19 cellular contexts compared by ENCODE assay signal in the genomic region with DNA sequence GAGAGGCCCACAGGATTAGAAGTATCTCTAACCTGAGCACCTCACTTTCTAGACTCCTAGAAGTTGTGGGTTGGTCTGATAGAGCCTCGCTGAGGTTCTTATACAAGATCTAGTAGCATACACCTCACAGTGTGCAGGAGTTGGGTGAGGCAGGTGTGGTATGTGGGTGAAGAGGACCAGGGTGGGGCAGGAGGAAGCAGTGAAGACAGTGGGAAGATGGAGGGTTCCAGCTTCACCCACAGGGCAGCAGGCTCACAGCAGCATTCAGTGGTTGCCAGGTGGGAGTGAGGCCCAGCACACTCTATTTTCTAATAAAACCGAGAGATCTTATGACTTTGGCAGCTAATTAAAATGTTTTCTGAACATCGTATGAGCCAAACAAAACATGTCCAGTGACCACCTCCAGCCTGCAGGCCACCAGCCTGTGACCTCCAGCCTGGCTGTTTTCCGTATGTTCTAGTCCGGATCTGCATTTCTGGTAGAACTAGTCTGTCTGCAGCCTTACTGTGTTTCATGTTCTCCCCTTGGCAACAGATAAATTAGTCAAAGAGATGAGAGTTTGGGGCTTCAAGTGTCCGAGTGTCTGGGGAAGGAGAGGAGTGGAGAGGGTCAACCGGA.
"Had no signal": no experiment of that assay in that cellular context is flagged by ENCODE, and none has a peak within 500 bp of the region (broad histone marks: within the 10 kb centered on the region; RNA-seq: fewer than 3 reads in every experiment).

No MANE protein-coding gene starts in this region.

- H3K4me3 Mint-ChIP-seq: immature natural killer cell; natural killer cell treated with Interleukin-12 subunit alpha and Interleukin-12 subunit beta and Interleukin-15 and Interleukin-18, amount 100 ng/mL, for 72 hours; neural progenitor cell; stimulated activated memory B cell treated with anti-CD40 and anti-IgM and Interleukin-4, amounts not matched to agents 10 μg/mL and 1 μg/mL and 100 μg/mL, for 72 hours had no signal

- H3K27me3 Mint-ChIP-seq: stimulated activated memory B cell treated with anti-CD40 and anti-IgM and Interleukin-4, amounts not matched to agents 10 μg/mL and 1 μg/mL and 100 μg/mL, for 72 hours had no signal

- H3K4me1 Mint-ChIP-seq: immature natural killer cell; stimulated activated memory B cell treated with anti-CD40 and anti-IgM and Interleukin-4, amounts not matched to agents 10 μg/mL and 1 μg/mL and 100 μg/mL, for 72 hours had no signal

- H3K9me3 ChIP-seq: colonic mucosa, ovary, stomach had no signal

- H3K36me3 ChIP-seq: colonic mucosa, neural progenitor cell, ovary had no signal

- H3K9me3 Mint-ChIP-seq: immature natural killer cell; natural killer cell treated with Interleukin-12 subunit alpha and Interleukin-12 subunit beta and Interleukin-15 and Interleukin-18, amount 100 ng/mL, for 72 hours; neural progenitor cell; stimulated activated memory B cell treated with anti-CD40 and anti-IgM and Interleukin-4, amounts not matched to agents 10 μg/mL and 1 μg/mL and 100 μg/mL, for 72 hours had no signal

- ATAC-seq: foreskin keratinocyte; left lobe of liver; right cardiac atrium; stimulated activated memory B cell treated with anti-CD40 and anti-IgM and Interleukin-4, amounts not matched to agents 10 μg/mL and 1 μg/mL and 100 μg/mL, for 72 hours had no signal

- DNase-seq: colonic mucosa; dermis blood vessel endothelial cell; foreskin keratinocyte; immature natural killer cell; kidney; mesenchymal stem cell; midbrain; nucleus accumbens; ovary; right cardiac atrium; stimulated activated CD4-positive, alpha-beta T cell treated with anti-CD3 and anti-CD28 coated beads, Interleukin-4, amount 100 ng/mL, for 1 hour; stimulated activated CD8-positive, alpha-beta memory T cell treated with anti-CD3 and anti-CD28 coated beads, Interleukin-4, amount 100 ng/mL, for 48 hours; stomach; substantia nigra had no signal

- H3K27ac Mint-ChIP-seq: immature natural killer cell; natural killer cell treated with Interleukin-12 subunit alpha and Interleukin-12 subunit beta and Interleukin-15 and Interleukin-18, amount 100 ng/mL, for 72 hours; neural progenitor cell; stimulated activated memory B cell treated with anti-CD40 and anti-IgM and Interleukin-4, amounts not matched to agents 10 μg/mL and 1 μg/mL and 100 μg/mL, for 72 hours had no signal

- H3K36me3 Mint-ChIP-seq: immature natural killer cell; natural killer cell treated with Interleukin-12 subunit alpha and Interleukin-12 subunit beta and Interleukin-15 and Interleukin-18, amount 100 ng/mL, for 72 hours; neural progenitor cell; stimulated activated memory B cell treated with anti-CD40 and anti-IgM and Interleukin-4, amounts not matched to agents 10 μg/mL and 1 μg/mL and 100 μg/mL, for 72 hours had no signal

- H3K27ac ChIP-seq: colonic mucosa, foreskin keratinocyte, neural progenitor cell, ovary, stomach had no signal

- H3K27me3 ChIP-seq: colonic mucosa, neural progenitor cell, ovary, stomach had no signal

- H3K4me1 ChIP-seq: colonic mucosa, foreskin keratinocyte, neural progenitor cell had no signal

- FAIRE-seq: kidney had no signal

- H3K4me3 ChIP-seq: colonic mucosa, lung, neural progenitor cell, ovary, stomach had no signal
